In the genomic region with DNA sequence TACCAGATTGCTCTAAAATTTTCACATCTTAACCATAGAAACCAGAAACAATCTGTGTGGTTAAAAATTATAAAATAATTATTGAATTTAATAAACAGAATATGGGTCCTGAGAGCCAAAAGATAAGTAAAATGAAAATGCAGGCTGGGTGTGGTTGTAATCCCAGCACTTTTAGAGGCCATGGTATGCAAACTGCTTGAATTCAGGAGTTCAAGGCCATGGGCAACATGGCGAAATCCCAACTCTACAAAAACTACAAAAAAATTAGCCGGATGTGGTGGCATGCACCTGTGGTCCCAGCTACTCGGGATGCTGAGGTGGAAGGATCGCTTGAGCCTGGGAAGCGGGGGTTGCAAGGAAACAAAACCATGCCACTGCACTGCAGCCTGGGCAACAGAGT, we compare ENCODE assay signal across 7 cellular contexts.
"Had no signal": no experiment of that assay in that cellular context is flagged by ENCODE, and none has a peak within 500 bp of the region (broad histone marks: within the 10 kb centered on the region; RNA-seq: fewer than 3 reads in every experiment).

No MANE protein-coding gene starts in this region.

- DNase-seq: IMR-90, KBM-7, KG1 had no signal

- FAIRE-seq: HTR-8/SVneo, K562 had no signal

- H3K27me3 Mint-ChIP-seq: IgD-negative memory B cell had no signal

- ATAC-seq: K562 had no signal

- H3K4me3 Mint-ChIP-seq: IgD-negative memory B cell had no signal

- H3K27ac ChIP-seq: HL-60 had no signal

- H3K27ac Mint-ChIP-seq: IgD-negative memory B cell had no signal

- H3K4me3 ChIP-seq: K562 had no signal

- H3K9me3 Mint-ChIP-seq: IgD-negative memory B cell had no signal
